28 cellular contexts compared by ENCODE assay signal in the genomic region with DNA sequence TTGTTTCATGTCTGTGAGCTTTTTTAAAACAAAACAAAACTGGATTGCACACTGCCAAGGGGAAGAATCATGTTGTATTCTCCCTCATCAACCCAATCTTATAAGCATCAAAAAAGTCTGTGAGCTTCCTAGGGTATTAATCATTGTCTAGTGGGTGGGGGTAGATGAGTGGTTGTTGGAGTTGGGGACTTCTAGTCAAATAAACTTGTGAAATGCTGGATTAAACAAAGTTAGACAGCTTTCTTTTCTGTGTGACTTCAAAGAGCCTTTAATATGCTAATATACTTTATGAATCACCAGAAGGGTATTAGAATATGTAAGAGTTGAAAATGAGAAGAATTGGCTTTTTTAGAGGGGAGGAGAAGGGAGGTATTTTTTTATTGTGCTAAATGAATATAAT.
DNase-seq lines count a peak whose midpoint lies in the region; ATAC-seq, FAIRE-seq and TF ChIP-seq lines count a peak whose summit lies in the region.
"Had no signal": no experiment of that assay in that cellular context is flagged by ENCODE, and none has a peak within 500 bp of the region (broad histone marks: within the 10 kb centered on the region; RNA-seq: fewer than 3 reads in every experiment).

No MANE protein-coding gene starts in this region.

- no peak overlapping the region for H3K9ac ChIP-seq in astrocyte (ENCODE audit: low read length)

- H3K9me3 ChIP-seq in astrocyte (ENCODE audit: insufficient read depth, low read depth, low read length) (no peaks in the 10 kb centered on the region), MG63 (no peaks in the 10 kb centered on the region)
- H3K9me3 ChIP-seq: heart left ventricle, left lung, sigmoid colon had no signal

- no peak overlapping the region for H3K4me3 Mint-ChIP-seq in astrocyte (ENCODE audit: unreplicated experiment)
- no peak overlapping the region for H3K4me3 Mint-ChIP-seq in nephron
- H3K4me3 Mint-ChIP-seq in activated CD8-positive, alpha-beta memory T cell treated with anti-CD3 and anti-CD28 coated beads, Interleukin-2, amount 10 ng/mL, durations not matched to agents 7 days and 5 days, result no peak overlapping the region
- H3K4me3 Mint-ChIP-seq: activated CD4-positive, alpha-beta memory T cell treated with anti-CD3 and anti-CD28 coated beads, Interleukin-2, amount 10 ng/mL, durations not matched to agents 7 days and 5 days; activated naive CD8-positive, alpha-beta T cell treated with anti-CD3 and anti-CD28 coated beads, Interleukin-2, amount 10 ng/mL, durations not matched to agents 7 days and 5 days; CD4-positive, alpha-beta T cell; natural killer cell treated with Interleukin-12 subunit alpha and Interleukin-12 subunit beta and Interleukin-15 and Interleukin-18, amount 100 ng/mL, for 72 hours; stimulated activated effector memory CD8-positive, alpha-beta T cell treated with anti-CD3 and anti-CD28 coated beads, Interleukin-12 subunit alpha, Interleukin-12 subunit beta, amount 100 ng/mL, for 72 hours; WTC11 had no signal

- H3K27me3 Mint-ChIP-seq in astrocyte (ENCODE audit: low read depth, unreplicated experiment) (no peaks in the 10 kb centered on the region), nephron (ENCODE audit: low read depth) (no peaks in the 10 kb centered on the region)
- no peaks in the 10 kb centered on the region for H3K27me3 Mint-ChIP-seq in activated CD8-positive, alpha-beta memory T cell treated with anti-CD3 and anti-CD28 coated beads, Interleukin-2, amount 10 ng/mL, durations not matched to agents 7 days and 5 days
- H3K27me3 Mint-ChIP-seq: activated CD4-positive, alpha-beta memory T cell treated with anti-CD3 and anti-CD28 coated beads, Interleukin-2, amount 10 ng/mL, durations not matched to agents 7 days and 5 days; activated naive CD8-positive, alpha-beta T cell treated with anti-CD3 and anti-CD28 coated beads, Interleukin-2, amount 10 ng/mL, durations not matched to agents 7 days and 5 days; CD4-positive, alpha-beta T cell; natural killer cell treated with Interleukin-12 subunit alpha and Interleukin-12 subunit beta and Interleukin-15 and Interleukin-18, amount 100 ng/mL, for 72 hours had no signal

- FAIRE-seq in astrocyte (lab: Jason Lieb, UNC), result no peak
- FAIRE-seq: bronchial epithelial cell, G401.6, K562 had no signal

- H3K27me3 ChIP-seq in astrocyte (ENCODE audit: insufficient read depth, low read length), result no peaks in the 10 kb centered on the region
- H3K27me3 ChIP-seq in MG63, result no peaks in the 10 kb centered on the region
- H3K27me3 ChIP-seq: heart left ventricle, left lung, sigmoid colon had no signal

- H3K36me3 ChIP-seq in astrocyte (ENCODE audit: insufficient read depth, low read length), result no peaks in the 10 kb centered on the region
- H3K36me3 ChIP-seq in MG63, result no peaks in the 10 kb centered on the region
- H3K36me3 ChIP-seq: heart left ventricle, left lung, sigmoid colon had no signal

- TF ChIP-seq CTCF in astrocyte (IDR thresholded peaks at IDR 0.05; ENCODE audit: insufficient read depth, low read depth, low read length) (no peak), nephron (IDR thresholded peaks at IDR 0.05; ENCODE audit: unreplicated experiment in 3 of 3) (no peak)

- peaks cover 10% of the 10 kb centered on the region for H3K36me3 Mint-ChIP-seq in astrocyte (ENCODE audit: low read depth, unreplicated experiment)
- no peaks in the 10 kb centered on the region for H3K36me3 Mint-ChIP-seq in nephron (ENCODE audit: low read depth)
- peaks cover 13% of the 10 kb centered on the region for H3K36me3 Mint-ChIP-seq in activated CD8-positive, alpha-beta memory T cell treated with anti-CD3 and anti-CD28 coated beads, Interleukin-2, amount 10 ng/mL, durations not matched to agents 7 days and 5 days
- H3K36me3 Mint-ChIP-seq: natural killer cell treated with Interleukin-12 subunit alpha and Interleukin-12 subunit beta and Interleukin-15 and Interleukin-18, amount 100 ng/mL, for 72 hours; stimulated activated effector memory CD8-positive, alpha-beta T cell treated with anti-CD3 and anti-CD28 coated beads, Interleukin-12 subunit alpha, Interleukin-12 subunit beta, amount 100 ng/mL, for 72 hours; WTC11 had no signal

- no peaks in the 10 kb centered on the region for H3K9me3 Mint-ChIP-seq in astrocyte (ENCODE audit: unreplicated experiment)
- H3K9me3 Mint-ChIP-seq in nephron, result no peaks in the 10 kb centered on the region
- peaks cover 2% of the 10 kb centered on the region for H3K9me3 Mint-ChIP-seq in activated CD8-positive, alpha-beta memory T cell treated with anti-CD3 and anti-CD28 coated beads, Interleukin-2, amount 10 ng/mL, durations not matched to agents 7 days and 5 days (ENCODE audit: low read depth)
- H3K9me3 Mint-ChIP-seq: CD4-positive, alpha-beta T cell; natural killer cell treated with Interleukin-12 subunit alpha and Interleukin-12 subunit beta and Interleukin-15 and Interleukin-18, amount 100 ng/mL, for 72 hours; stimulated activated effector memory CD8-positive, alpha-beta T cell treated with anti-CD3 and anti-CD28 coated beads, Interleukin-12 subunit alpha, Interleukin-12 subunit beta, amount 100 ng/mL, for 72 hours; WTC11 had no signal

- peaks cover 59% of the 10 kb centered on the region for H3K4me1 Mint-ChIP-seq in astrocyte (ENCODE audit: low read depth, unreplicated experiment)
- H3K4me1 Mint-ChIP-seq in nephron, result peaks cover 56% of the 10 kb centered on the region
- H3K4me1 Mint-ChIP-seq in activated CD8-positive, alpha-beta memory T cell treated with anti-CD3 and anti-CD28 coated beads, Interleukin-2, amount 10 ng/mL, durations not matched to agents 7 days and 5 days, result peaks cover 44% of the 10 kb centered on the region
- H3K4me1 Mint-ChIP-seq: WTC11 had no signal

- no peaks in the 10 kb centered on the region for H4K20me1 ChIP-seq in astrocyte (ENCODE audit: insufficient read depth, low read length)

- CTCF ChIA-PET in activated CD8-positive, alpha-beta memory T cell treated with anti-CD3 and anti-CD28 coated beads, Interleukin-2, amount 10 ng/mL, durations not matched to agents 7 days and 5 days (lab: Charles Lee), result no interaction called here

- H3K4me2 ChIP-seq in astrocyte (ENCODE audit: low read length), result peak overlapping the region; percentile 45

- H3K4me1 ChIP-seq in astrocyte (ENCODE audit: insufficient read depth, low read length), result peaks cover 40% of the 10 kb centered on the region

- peak overlapping the region; percentile 54 for H3K27ac ChIP-seq in astrocyte (ENCODE audit: low read depth, low read length)
- H3K27ac ChIP-seq: left lung, RWPE1 had no signal

- H3K27ac Mint-ChIP-seq in astrocyte (ENCODE audit: unreplicated experiment) (peak overlapping the region; percentile 85), nephron (peak overlapping the region in 2 of 3 experiments; percentile 85 to 89)
- H3K27ac Mint-ChIP-seq in activated CD8-positive, alpha-beta memory T cell treated with anti-CD3 and anti-CD28 coated beads, Interleukin-2, amount 10 ng/mL, durations not matched to agents 7 days and 5 days, result no peak overlapping the region
- H3K27ac Mint-ChIP-seq: activated naive CD8-positive, alpha-beta T cell treated with anti-CD3 and anti-CD28 coated beads, Interleukin-2, amount 10 ng/mL, durations not matched to agents 7 days and 5 days; CD4-positive, alpha-beta T cell; stimulated activated effector memory CD8-positive, alpha-beta T cell treated with anti-CD3 and anti-CD28 coated beads, Interleukin-12 subunit alpha, Interleukin-12 subunit beta, amount 100 ng/mL, for 72 hours; WTC11 had no signal

- no peak overlapping the region for H3K4me3 ChIP-seq in astrocyte (ENCODE audit: insufficient read depth, low read depth, low read length)
- no peak overlapping the region for H3K4me3 ChIP-seq in MG63
- H3K4me3 ChIP-seq: heart left ventricle, K562, left lung, sigmoid colon had no signal

- peaks cover 15% of the 10 kb centered on the region for H3K79me2 ChIP-seq in astrocyte (ENCODE audit: insufficient read depth, low read length)

- no peak for ATAC-seq in HG03108 (IDR thresholded peaks at IDR 0.05; ENCODE audit: unreplicated experiment)
- no peak for ATAC-seq in activated CD8-positive, alpha-beta memory T cell treated with anti-CD3 and anti-CD28 coated beads, Interleukin-2, amount 10 ng/mL, durations not matched to agents 7 days and 5 days
- ATAC-seq: K562; left lung; natural killer cell treated with Interleukin-12 subunit alpha and Interleukin-12 subunit beta and Interleukin-15 and Interleukin-18, amount 100 ng/mL, for 72 hours; stimulated activated effector memory CD8-positive, alpha-beta T cell treated with anti-CD3 and anti-CD28 coated beads, Interleukin-12 subunit alpha, Interleukin-12 subunit beta, amount 100 ng/mL, for 72 hours; WTC11 had no signal

- no peak overlapping the region for H2AFZ ChIP-seq in astrocyte (ENCODE audit: low read depth, low read length)

- peak; percentile 45 for DNase-seq in EL
- DNase-seq in HCEC 1CT, result peak; percentile 56
- DNase-seq in astrocyte (ENCODE audit: low read depth), result peak; percentile 77
- DNase-seq in MG63, result no peak
- no peak for DNase-seq in activated CD8-positive, alpha-beta memory T cell treated with anti-CD3 and anti-CD28 coated beads, Interleukin-2, amount 10 ng/mL, durations not matched to agents 7 days and 5 days
- DNase-seq: activated CD4-positive, alpha-beta memory T cell treated with anti-CD3 and anti-CD28 coated beads, Interleukin-2, amount 10 ng/mL, durations not matched to agents 7 days and 5 days; activated naive CD8-positive, alpha-beta T cell treated with anti-CD3 and anti-CD28 coated beads, Interleukin-2, amount 10 ng/mL, durations not matched to agents 7 days and 5 days; activated T-cell treated with anti-CD3 and anti-CD28 coated beads for 4 hours; CD4-positive, alpha-beta T cell; dermis blood vessel endothelial cell; DMS 273 treated with DMSO at 0.1 percent for 48 hours; heart left ventricle; left lung; midbrain; MV-4-11; NCI-H187; NCI-H526 treated with DMSO at 0.1 percent for 48 hours; sigmoid colon; T1000 had no signal

Comparison
In these comparisons a context has a peak if more than half of its experiments do, and no peak if none do; other contexts are left out.
1. DNase-seq: peak in EL (single experiment), HCEC 1CT (single experiment) and astrocyte (single experiment); none in MG63 (single experiment) and activated CD8-positive, alpha-beta memory T cell treated with anti-CD3 and anti-CD28 coated beads, Interleukin-2, amount 10 ng/mL, durations not matched to agents 7 days and 5 days (single experiment).